ENCODE assay signal across 8 cellular contexts in genomic region chr9:127569819-127570401, GRCh38. TPM values are rescaled to one million over a fixed set of nuclear protein-coding genes. Genes with fewer than 3 reads are reported as not detected.
A peak's percentile ranks its signal among the peaks of the same experiment; 100 is the strongest.
DNase-seq lines count a peak whose midpoint lies in the region; ATAC-seq, FAIRE-seq and TF ChIP-seq lines count a peak whose summit lies in the region.

No MANE protein-coding gene starts in this region.

- H3K9me3 Mint-ChIP-seq in astrocyte (ENCODE audit: unreplicated experiment) = no peaks in the 10 kb centered on the region

- intact Hi-C loops in tibial artery (cut with DNase I; ENCODE audit: low total_unique reads) = no loop called here

- DNase-seq in SIG-M5 treated with dmso at 0.1 percent for 504 hours (lab: John Stamatoyannopoulos, UW; ENCODE audit: unreplicated experiment) = peak; percentile 20
- DNase-seq in SIG-M5 (lab: John Stamatoyannopoulos, UW) = no peak
- DNase-seq in NCI-H2196 treated with DMSO at 0.1 percent for 48 hours (lab: John Stamatoyannopoulos, UW; ENCODE audit: unreplicated experiment) = peak; percentile 73
- DNase-seq in astrocyte (ENCODE audit: low read depth) = no peak
- DNase-seq in left kidney (ENCODE audit: low read depth, low spot score) = peak; percentile 53
- DNase-seq in tibial artery = no peak
- no peak for DNase-seq in pons (ENCODE audit: low spot score)

- H3K36me3 Mint-ChIP-seq in astrocyte (ENCODE audit: low read depth, unreplicated experiment) = no peaks in the 10 kb centered on the region

- FAIRE-seq in astrocyte (lab: Jason Lieb, UNC) = no peak

- TF ChIP-seq CTCF in astrocyte (IDR thresholded peaks at IDR 0.05; ENCODE audit: insufficient read depth, low read depth, low read length) (no peak), tibial artery (IDR thresholded peaks at IDR 0.05) (no peak)

- H3K27ac ChIP-seq in astrocyte (ENCODE audit: low read depth, low read length) (peak overlapping the region; percentile 79), tibial artery (peak overlapping the region; percentile 98 to 99)

- H3K9ac ChIP-seq in astrocyte (ENCODE audit: low read length) = peak overlapping the region; percentile 86

- peaks cover 48% of the 10 kb centered on the region for H3K4me1 ChIP-seq in astrocyte (ENCODE audit: insufficient read depth, low read length)
- peaks cover 8 to 74% (median 61%) of the 10 kb centered on the region in 4 donors for H3K4me1 ChIP-seq in tibial artery

- H3K27me3 Mint-ChIP-seq in astrocyte (ENCODE audit: low read depth, unreplicated experiment) = no peaks in the 10 kb centered on the region

- H4K20me1 ChIP-seq in astrocyte (ENCODE audit: insufficient read depth, low read length) = peaks cover 32% of the 10 kb centered on the region

- peaks cover 6% of the 10 kb centered on the region for H3K36me3 ChIP-seq in astrocyte (ENCODE audit: insufficient read depth, low read length)
- H3K36me3 ChIP-seq in tibial artery = peaks cover 0 to 5% (median 0%) of the 10 kb centered on the region in 3 donors

- peak overlapping the region; percentile 53 for H3K4me3 ChIP-seq in astrocyte (ENCODE audit: insufficient read depth, low read depth, low read length)
- peak overlapping the region; percentile 89 to 95 for H3K4me3 ChIP-seq in tibial artery

- H3K27me3 ChIP-seq in astrocyte (ENCODE audit: insufficient read depth, low read length) = no peaks in the 10 kb centered on the region
- no peaks in the 10 kb centered on the region for H3K27me3 ChIP-seq in tibial artery

- peak overlapping the region; percentile 91 for H3K4me2 ChIP-seq in astrocyte (ENCODE audit: low read length)

- H3K79me2 ChIP-seq in astrocyte (ENCODE audit: insufficient read depth, low read length) = peaks cover 40% of the 10 kb centered on the region

- H2AFZ ChIP-seq in astrocyte (ENCODE audit: low read depth, low read length) = peak overlapping the region; percentile 58

- peak overlapping the region; percentile 83 for H3K4me3 Mint-ChIP-seq in astrocyte (ENCODE audit: unreplicated experiment)

- ATAC-seq in HG03521 (IDR thresholded peaks at IDR 0.05; ENCODE audit: unreplicated experiment) = no peak

- H3K4me1 Mint-ChIP-seq in astrocyte (ENCODE audit: low read depth, unreplicated experiment) = peaks cover 26% of the 10 kb centered on the region

- H3K9me3 ChIP-seq in astrocyte (ENCODE audit: insufficient read depth, low read depth, low read length) (no peaks in the 10 kb centered on the region), tibial artery (no peaks in the 10 kb centered on the region)

- H3K27ac Mint-ChIP-seq in astrocyte (ENCODE audit: unreplicated experiment) = peak overlapping the region; percentile 41

RNA-seq across cellular contexts. Expression of gene STXBP1, which starts 42.2 kb away (rescaled TPM):
- total RNA-seq in astrocyte = 39.6 and 45.4 TPM in 2 replicates

Comparison
In these comparisons a context has a peak if more than half of its experiments do, and no peak if none do; other contexts are left out.
1. DNase-seq: peak in SIG-M5 treated with dmso at 0.1 percent for 504 hours (single experiment), NCI-H2196 treated with DMSO at 0.1 percent for 48 hours (single experiment) and left kidney (single experiment); none in SIG-M5 (single experiment), astrocyte (single experiment), tibial artery (0 of 2) and pons (single experiment).